In the genomic region with DNA sequence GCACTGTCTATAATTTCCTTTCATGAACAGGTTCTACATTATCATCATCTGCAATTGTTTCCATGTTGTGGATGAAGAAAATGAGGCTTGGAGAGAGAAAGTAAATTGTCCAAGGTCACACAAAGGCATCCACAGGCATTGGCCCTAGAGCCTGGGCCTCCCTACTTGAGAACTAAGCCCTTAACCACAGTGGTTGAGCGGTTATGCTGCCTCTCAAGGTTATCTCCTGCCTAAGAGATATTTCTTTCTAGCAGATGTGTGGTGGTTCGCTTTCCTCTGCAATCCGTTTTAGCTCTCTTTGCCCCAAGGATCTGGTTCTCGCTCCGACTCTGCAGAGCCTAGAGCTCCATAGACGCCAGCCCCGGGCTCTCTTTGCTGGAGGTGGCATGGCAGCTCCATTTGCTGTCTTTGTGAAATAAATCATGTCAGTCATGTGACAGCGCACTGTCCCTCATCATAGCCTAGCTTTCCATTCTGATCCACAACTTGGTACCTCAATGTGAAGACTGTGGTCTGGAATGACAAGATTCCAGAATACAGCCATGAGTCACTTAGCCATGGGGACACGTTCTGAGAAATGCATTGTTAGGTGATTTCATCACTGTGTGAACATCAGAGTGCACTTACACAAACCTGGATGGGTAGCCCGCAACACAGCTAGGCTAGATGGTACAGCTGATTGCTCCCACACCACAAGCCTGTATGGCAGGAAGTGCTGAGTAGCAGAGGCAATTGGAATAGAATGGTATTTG, we compare ENCODE assay signal across 11 cellular contexts. TPM values are rescaled to one million over a fixed set of nuclear protein-coding genes. Genes with fewer than 3 reads are reported as not detected.
DNase-seq lines count a peak whose midpoint lies in the region; ATAC-seq and TF ChIP-seq lines count a peak whose summit lies in the region.
"Had no signal": no experiment of that assay in that cellular context is flagged by ENCODE, and none has a peak within 500 bp of the region (broad histone marks: within the 10 kb centered on the region; RNA-seq: fewer than 3 reads in every experiment).

No MANE protein-coding gene starts in this region.

- H3K79me2 ChIP-seq in OCI-LY3 (ENCODE audit: low read length) (no peaks in the 10 kb centered on the region), mammary epithelial cell (ENCODE audit: insufficient read depth, low read length) (no peaks in the 10 kb centered on the region)

- H3K9ac ChIP-seq in OCI-LY3 (ENCODE audit: low read length), result no peak overlapping the region
- no peak overlapping the region for H3K9ac ChIP-seq in mammary epithelial cell (ENCODE audit: insufficient read depth, low read length)

- no peak overlapping the region for H3K4me3 Mint-ChIP-seq in activated naive CD8-positive, alpha-beta T cell treated with anti-CD3 and anti-CD28 coated beads, Interleukin-2, amount 10 ng/mL, durations not matched to agents 7 days and 5 days
- H3K4me3 Mint-ChIP-seq in activated naive CD8-positive, alpha-beta T cell treated with anti-CD3 and anti-CD28 coated beads, Interleukin-2, amount 50 U/mL, for 24 hours, result no peak overlapping the region
- no peak overlapping the region for H3K4me3 Mint-ChIP-seq in activated T-cell treated with anti-CD3 and anti-CD28 coated beads, Interleukin-2, amount 50 U/mL, for 4 hours

- POLR2A ChIA-PET in activated naive CD8-positive, alpha-beta T cell treated with anti-CD3 and anti-CD28 coated beads, Interleukin-2, amount 10 ng/mL, durations not matched to agents 7 days and 5 days (lab: Charles Lee), result no interaction called here

- H3K27me3 Mint-ChIP-seq in activated naive CD8-positive, alpha-beta T cell treated with anti-CD3 and anti-CD28 coated beads, Interleukin-2, amount 10 ng/mL, durations not matched to agents 7 days and 5 days, result peaks cover 20% of the 10 kb centered on the region
- peaks cover 3% of the 10 kb centered on the region for H3K27me3 Mint-ChIP-seq in activated naive CD8-positive, alpha-beta T cell treated with anti-CD3 and anti-CD28 coated beads, Interleukin-2, amount 50 U/mL, for 24 hours
- H3K27me3 Mint-ChIP-seq in activated T-cell treated with anti-CD3 and anti-CD28 coated beads, Interleukin-2, amount 50 U/mL, for 4 hours (ENCODE audit: low read depth), result no peaks in the 10 kb centered on the region

- in situ Hi-C loops in mammary epithelial cell (cut with MboI; ENCODE audit: low sequenced_read_pairs in 2 of 2), result no loop called here

- TF ChIP-seq CTCF in OCI-LY3 (IDR thresholded peaks at IDR 0.05; ENCODE audit: low read depth, low read length), result no peak
- TF ChIP-seq CTCF in mammary epithelial cell (conservative IDR thresholded peaks at IDR 0.05 in 1 of 2, IDR thresholded peaks at IDR 0.05 in 1 of 2; ENCODE audit: extremely low read depth in 1 of 2, insufficient read depth in 1 of 2, low read depth in 1 of 2, low read length in 2 of 2), result no peak

- H3K4me1 Mint-ChIP-seq in activated naive CD8-positive, alpha-beta T cell treated with anti-CD3 and anti-CD28 coated beads, Interleukin-2, amount 10 ng/mL, durations not matched to agents 7 days and 5 days, result peaks cover 20% of the 10 kb centered on the region
- H3K4me1 Mint-ChIP-seq in activated naive CD8-positive, alpha-beta T cell treated with anti-CD3 and anti-CD28 coated beads, Interleukin-2, amount 50 U/mL, for 24 hours, result peaks cover 17% of the 10 kb centered on the region
- peaks cover 18% of the 10 kb centered on the region for H3K4me1 Mint-ChIP-seq in activated T-cell treated with anti-CD3 and anti-CD28 coated beads, Interleukin-2, amount 50 U/mL, for 4 hours (ENCODE audit: low read depth)

- H3K4me2 ChIP-seq in OCI-LY3 (ENCODE audit: low read length), result no peak overlapping the region
- no peak overlapping the region for H3K4me2 ChIP-seq in mammary epithelial cell (ENCODE audit: insufficient read depth, low read depth, low read length)

- intact Hi-C loops in mammary epithelial cell (cut with micrococcal nuclease), result no loop called here

- H3K27me3 ChIP-seq in OCI-LY3 (ENCODE audit: low read depth, low read length) (peaks cover 16% of the 10 kb centered on the region; the same call in 1 of the 2 replicates), mammary epithelial cell (ENCODE audit: insufficient read depth, low read length) (peaks cover 2% of the 10 kb centered on the region)
- H3K27me3 ChIP-seq: uterus had no signal

- H3K27ac Mint-ChIP-seq in activated naive CD8-positive, alpha-beta T cell treated with anti-CD3 and anti-CD28 coated beads, Interleukin-2, amount 10 ng/mL, durations not matched to agents 7 days and 5 days, result no peak overlapping the region
- H3K27ac Mint-ChIP-seq in activated naive CD8-positive, alpha-beta T cell treated with anti-CD3 and anti-CD28 coated beads, Interleukin-2, amount 50 U/mL, for 24 hours, result no peak overlapping the region

- no peak for DNase-seq in activated naive CD8-positive, alpha-beta T cell treated with anti-CD3 and anti-CD28 coated beads, Interleukin-2, amount 10 ng/mL, durations not matched to agents 7 days and 5 days
- DNase-seq in activated naive CD8-positive, alpha-beta T cell treated with anti-CD3 and anti-CD28 coated beads, Interleukin-2, amount 50 U/mL, for 24 hours, result no peak
- peak; percentile 83 for DNase-seq in mammary epithelial cell
- no peak for DNase-seq in activated T-cell treated with anti-CD3 and anti-CD28 coated beads, Interleukin-2, amount 50 U/mL, for 4 hours
- DNase-seq: NCI-H2029; stimulated activated CD4-positive, alpha-beta T cell treated with anti-CD3 and anti-CD28 coated beads, Interleukin-4, amount 100 ng/mL, for 1 hour; uterus had no signal

- H3K36me3 Mint-ChIP-seq in activated naive CD8-positive, alpha-beta T cell treated with anti-CD3 and anti-CD28 coated beads, Interleukin-2, amount 10 ng/mL, durations not matched to agents 7 days and 5 days, result no peaks in the 10 kb centered on the region
- peaks cover 2% of the 10 kb centered on the region for H3K36me3 Mint-ChIP-seq in activated naive CD8-positive, alpha-beta T cell treated with anti-CD3 and anti-CD28 coated beads, Interleukin-2, amount 50 U/mL, for 24 hours (ENCODE audit: low read depth)
- H3K36me3 Mint-ChIP-seq in activated T-cell treated with anti-CD3 and anti-CD28 coated beads, Interleukin-2, amount 50 U/mL, for 4 hours (ENCODE audit: insufficient read depth), result no peaks in the 10 kb centered on the region

- H3K36me3 ChIP-seq in OCI-LY3 (replicated peaks; ENCODE audit: low read depth, low read length) (no peaks in the 10 kb centered on the region), mammary epithelial cell (ENCODE audit: insufficient read depth, low read length) (no peaks in the 10 kb centered on the region)
- H3K36me3 ChIP-seq: uterus had no signal

- no peaks in the 10 kb centered on the region for H4K20me1 ChIP-seq in OCI-LY3 (ENCODE audit: insufficient read depth, low read length)
- no peaks in the 10 kb centered on the region for H4K20me1 ChIP-seq in mammary epithelial cell (ENCODE audit: insufficient read depth, low read length)

- H3K9me3 Mint-ChIP-seq in activated naive CD8-positive, alpha-beta T cell treated with anti-CD3 and anti-CD28 coated beads, Interleukin-2, amount 10 ng/mL, durations not matched to agents 7 days and 5 days, result peaks cover 7% of the 10 kb centered on the region
- H3K9me3 Mint-ChIP-seq in activated naive CD8-positive, alpha-beta T cell treated with anti-CD3 and anti-CD28 coated beads, Interleukin-2, amount 50 U/mL, for 24 hours, result peaks cover 13% of the 10 kb centered on the region
- peaks cover 6% of the 10 kb centered on the region for H3K9me3 Mint-ChIP-seq in activated T-cell treated with anti-CD3 and anti-CD28 coated beads, Interleukin-2, amount 50 U/mL, for 4 hours

- no peaks in the 10 kb centered on the region for H3K9me3 ChIP-seq in OCI-LY3 (ENCODE audit: insufficient read depth, low read length)
- H3K9me3 ChIP-seq in mammary epithelial cell (replicated peaks; ENCODE audit: insufficient read depth, low read length), result no peaks in the 10 kb centered on the region
- H3K9me3 ChIP-seq: uterus had no signal

- H3K27ac ChIP-seq in OCI-LY3 (ENCODE audit: low read length) (no peak overlapping the region), mammary epithelial cell (ENCODE audit: insufficient read depth, low read depth, low read length) (no peak overlapping the region), temporal lobe (ENCODE audit: low read depth, low read length) (peak overlapping the region; percentile 87)
- H3K27ac ChIP-seq: uterus had no signal

- H2AFZ ChIP-seq in OCI-LY3 (ENCODE audit: low read depth, low read length) (0 out of 2 replicates have a peak overlapping the region, but pooled peaks have one; percentile 49), mammary epithelial cell (ENCODE audit: low read depth, low read length) (no peak overlapping the region)

- 70% methylated on average over 10 of the region's 10 CpGs for WGBS in mammary epithelial cell (ENCODE audit: low coverage, missing lambda C conversion rate)

- dilution Hi-C loops in mammary epithelial cell (cut with HindIII; ENCODE audit: low sequenced_read_pairs), result loop anchor here (5.0 kb wide), 1 partner anchor 331 kb away; no protein-coding TSS in a partner anchor

- peaks cover 5% of the 10 kb centered on the region for H3K4me1 ChIP-seq in OCI-LY3 (ENCODE audit: low read length)
- peaks cover 13% of the 10 kb centered on the region for H3K4me1 ChIP-seq in mammary epithelial cell (ENCODE audit: insufficient read depth, low read length)
- H3K4me1 ChIP-seq: uterus had no signal

- peak; percentile 45 for ATAC-seq in activated naive CD8-positive, alpha-beta T cell treated with anti-CD3 and anti-CD28 coated beads, Interleukin-2, amount 10 ng/mL, durations not matched to agents 7 days and 5 days (ENCODE audit: low read depth)
- no peak for ATAC-seq in activated naive CD8-positive, alpha-beta T cell treated with anti-CD3 and anti-CD28 coated beads, Interleukin-2, amount 50 U/mL, for 24 hours
- no peak for ATAC-seq in GM21526 (IDR thresholded peaks at IDR 0.05; ENCODE audit: low FRiP score, unreplicated experiment)
- no peak for ATAC-seq in GM21529 (IDR thresholded peaks at IDR 0.05; ENCODE audit: unreplicated experiment)
- no peak for ATAC-seq in activated T-cell treated with anti-CD3 and anti-CD28 coated beads, Interleukin-2, amount 50 U/mL, for 4 hours

- no peak overlapping the region for H3K4me3 ChIP-seq in OCI-LY3 (ENCODE audit: low read length)
- no peak overlapping the region for H3K4me3 ChIP-seq in mammary epithelial cell (replicated peaks in 1 of 3; ENCODE audit: insufficient read depth in 1 of 3, low read depth in 2 of 3, low read length in 3 of 3)
- H3K4me3 ChIP-seq: uterus had no signal

- BruUV-seq in mammary epithelial cell (replicated peaks; lab: Mats Ljungman, UMichigan), result no TSS peak

- CTCF ChIA-PET in mammary epithelial cell (lab: Charles Lee; ENCODE audit: low non-redundant PET), result interaction anchor here (0.8 kb wide), 1 partner anchor 63 kb away, joined by 4 read pairs; no protein-coding TSS in a partner anchor

RNA-seq across cellular contexts. Expression of gene RPS6KA4, which starts 27.2 kb away (rescaled TPM):
- total RNA-seq in activated naive CD8-positive, alpha-beta T cell treated with anti-CD3 and anti-CD28 coated beads, Interleukin-2, amount 10 ng/mL, durations not matched to agents 7 days and 5 days, result 10 to 100 TPM; 32.4 to 33.9 TPM
- total RNA-seq in mammary epithelial cell, result 10 to 100 TPM; 45.0 to 92.1 TPM
- polyA plus RNA-seq in mammary epithelial cell, result 62.1 TPM
- 70.8 TPM for polyA minus RNA-seq in mammary epithelial cell
- total RNA-seq in temporal lobe, result 7.1 TPM
- total RNA-seq in activated T-cell treated with anti-CD3 and anti-CD28 coated beads, Interleukin-2, amount 50 U/mL, for 4 hours, result 10 to 100 TPM; 43.3 to 49.9 (median 48.1) TPM

RNA-seq across cellular contexts. Expression of gene CCDC88B, which starts 46.1 kb away (rescaled TPM):
- 100 to 1,000 TPM; 132 to 142 TPM for total RNA-seq in activated naive CD8-positive, alpha-beta T cell treated with anti-CD3 and anti-CD28 coated beads, Interleukin-2, amount 10 ng/mL, durations not matched to agents 7 days and 5 days
- total RNA-seq in mammary epithelial cell (1 to 10 TPM; 1.8 to 7.1 TPM), temporal lobe (0.98 TPM)
- polyA plus RNA-seq in mammary epithelial cell, result 4.6 TPM
- polyA minus RNA-seq in mammary epithelial cell, result 6.4 TPM
- 10 to 100 TPM; 87.4 to 97.9 (median 96.2) TPM for total RNA-seq in activated T-cell treated with anti-CD3 and anti-CD28 coated beads, Interleukin-2, amount 50 U/mL, for 4 hours

Comparison
In these comparisons a context has a peak if more than half of its experiments do, and no peak if none do; other contexts are left out.
1. RNA of gene CCDC88B, which starts 46.1 kb away (total RNA-seq): 132 to 142 TPM in activated naive CD8-positive, alpha-beta T cell treated with anti-CD3 and anti-CD28 coated beads, Interleukin-2, amount 10 ng/mL, durations not matched to agents 7 days and 5 days and 87.4 to 97.9 TPM in activated T-cell treated with anti-CD3 and anti-CD28 coated beads, Interleukin-2, amount 50 U/mL, for 4 hours; 1.8 to 7.1 TPM in mammary epithelial cell and 0.98 TPM in temporal lobe (single experiment); every median in the first group is over 10 times any median in the second.